13 cellular contexts compared by ENCODE assay signal in the genomic region with DNA sequence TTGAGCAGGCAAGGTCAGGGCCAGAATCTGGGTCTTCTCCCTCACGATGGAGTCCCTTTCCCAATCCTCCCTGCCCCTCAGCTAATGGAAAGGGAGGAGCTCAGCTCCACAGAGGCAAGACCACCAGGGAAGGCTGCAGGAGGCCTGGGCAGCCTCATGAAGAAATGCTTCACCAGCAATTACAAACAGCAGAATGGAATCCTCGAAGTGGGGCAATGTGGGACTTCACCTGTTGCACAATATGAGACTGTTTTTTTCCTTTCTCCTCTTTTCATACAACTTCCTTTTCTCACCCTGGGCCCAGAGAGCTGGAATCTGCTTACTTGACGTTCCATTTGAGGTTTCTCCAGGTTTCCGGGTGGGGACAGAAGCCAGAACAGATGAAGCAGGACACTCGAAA. TPM values are rescaled to one million over a fixed set of nuclear protein-coding genes. Genes with fewer than 3 reads are reported as not detected.
"Had no signal": no experiment of that assay in that cellular context is flagged by ENCODE, and none has a peak within 500 bp of the region (broad histone marks: within the 10 kb centered on the region; RNA-seq: fewer than 3 reads in every experiment).

No MANE protein-coding gene starts in this region.

RNA-seq across cellular contexts. Expression of gene CCL4, which starts 4.6 kb away (rescaled TPM):
- total RNA-seq: chondrocyte, foreskin keratinocyte, glomerular endothelial cell, lung microvascular endothelial cell, myocyte, progenitor cell of endocrine pancreas, renal cortical epithelial cell had no signal

RNA-seq across cellular contexts. Expression of gene CCL3, which starts 18.2 kb away (rescaled TPM):
- total RNA-seq: chondrocyte, foreskin keratinocyte, glomerular endothelial cell, left ventricle myocardium inferior, lung microvascular endothelial cell, myocyte, progenitor cell of endocrine pancreas, renal cortical epithelial cell had no signal

RNA-seq across cellular contexts. Expression of gene CCL18, which starts 44.1 kb away (rescaled TPM):
- total RNA-seq: activated CD4-positive, alpha-beta T cell treated with anti-CD3 and anti-CD28 coated beads, Interleukin-2, amount 10 ng/mL, durations not matched to agents 24 days and 14 days; activated naive CD8-positive, alpha-beta T cell treated with anti-CD3 and anti-CD28 coated beads, Interleukin-2, amount 10 ng/mL, durations not matched to agents 7 days and 5 days; astrocyte; chondrocyte; foreskin keratinocyte; glomerular endothelial cell; lung microvascular endothelial cell; myocyte; progenitor cell of endocrine pancreas; renal cortical epithelial cell; T-helper 17 cell; urinary bladder had no signal
